19 cellular contexts compared by ENCODE assay signal in genomic region chr6:96943535-96943934, GRCh38. TPM values are rescaled to one million over a fixed set of nuclear protein-coding genes. Genes with fewer than 3 reads are reported as not detected.
"Had no signal": no experiment of that assay in that cellular context is flagged by ENCODE, and none has a peak within 500 bp of the region (broad histone marks: within the 10 kb centered on the region; RNA-seq: fewer than 3 reads in every experiment).

No MANE protein-coding gene starts in this region.

- H3K27me3 ChIP-seq: ovary had no signal

- DNase-seq: cortex of kidney; effector memory CD4-positive, alpha-beta T cell; glutamatergic neuron; islet precursor cell; mammary epithelial cell; mucosa of descending colon; naive thymus-derived CD8-positive, alpha-beta T cell; ovary; right cardiac atrium; small intestine; stimulated activated CD4-positive, alpha-beta T cell treated with anti-CD3 and anti-CD28 coated beads, Interleukin-12 subunit alpha, Interleukin-12 subunit beta, amount 100 ng/mL, for 4 hours; stimulated activated CD4-positive, alpha-beta T cell treated with anti-CD3 and anti-CD28 coated beads, Interleukin-2, amount 100 ng/mL, for 48 hours; stimulated activated naive CD4-positive, alpha-beta T cell treated with Interleukin-2 at 50 U/mL for 16 hours had no signal

- H3K36me3 ChIP-seq: esophagus muscularis mucosa, gastroesophageal sphincter, ovary had no signal

- H3K9me3 Mint-ChIP-seq: neural crest cell, type B pancreatic cell had no signal

- H3K4me3 Mint-ChIP-seq: naive thymus-derived CD8-positive, alpha-beta T cell; neural crest cell; type B pancreatic cell had no signal

- H3K27ac ChIP-seq: esophagus muscularis mucosa, gastroesophageal sphincter, ovary had no signal

- H3K27ac Mint-ChIP-seq: naive thymus-derived CD8-positive, alpha-beta T cell; progenitor cell of endocrine pancreas; type B pancreatic cell had no signal

- H3K9me3 ChIP-seq: esophagus muscularis mucosa, gastroesophageal sphincter, mucosa of descending colon, ovary had no signal

- H3K36me3 Mint-ChIP-seq: type B pancreatic cell had no signal

- H3K27me3 Mint-ChIP-seq: progenitor cell of endocrine pancreas had no signal

- H3K4me1 Mint-ChIP-seq: neural crest cell had no signal

- H3K4me3 ChIP-seq: esophagus muscularis mucosa, gastroesophageal sphincter, mucosa of descending colon, ovary had no signal

- H3K4me1 ChIP-seq: gastroesophageal sphincter had no signal

RNA-seq across cellular contexts. Expression of gene KLHL32, which starts 19.0 kb away (rescaled TPM):
- total RNA-seq: fibroblast of villous mesenchyme had no signal
